26 cellular contexts compared by ENCODE assay signal in genomic region chr14:59355101-59355500, GRCh38.
DNase-seq lines count a peak whose midpoint lies in the region; ATAC-seq and TF ChIP-seq lines count a peak whose summit lies in the region.
"Had no signal": no experiment of that assay in that cellular context is flagged by ENCODE, and none has a peak within 500 bp of the region (broad histone marks: within the 10 kb centered on the region; RNA-seq: fewer than 3 reads in every experiment).

No MANE protein-coding gene starts in this region.

- H3K4me2 ChIP-seq in DOHH2 (ENCODE audit: low read length) (peak overlapping the region; percentile 99), OCI-LY7 (ENCODE audit: low read length) (peak overlapping the region; percentile 84)
- H3K4me2 ChIP-seq: GM23338 had no signal

- no TSS peak for BruUV-seq in OCI-LY7 (replicated peaks; lab: Mats Ljungman, UMichigan)

- no peaks in the 10 kb centered on the region for H3K9me3 ChIP-seq in DOHH2 (ENCODE audit: control insufficient read depth, insufficient read depth, low read length)
- H3K9me3 ChIP-seq in OCI-LY7 (ENCODE audit: low read length): no peaks in the 10 kb centered on the region
- H3K9me3 ChIP-seq in esophagus squamous epithelium: no peaks in the 10 kb centered on the region
- H3K9me3 ChIP-seq in sigmoid colon: no peaks in the 10 kb centered on the region
- H3K9me3 ChIP-seq in left lung: no peaks in the 10 kb centered on the region
- H3K9me3 ChIP-seq: pancreas, right lobe of liver, SJSA1 had no signal

- peaks cover 10% of the 10 kb centered on the region for H3K79me2 ChIP-seq in DOHH2 (ENCODE audit: control insufficient read depth, low read length)
- H3K79me2 ChIP-seq in OCI-LY7 (ENCODE audit: insufficient read depth, low read depth, low read length): peaks cover 4% of the 10 kb centered on the region; the same call in 1 of the 2 replicates

- TF ChIP-seq POLR2A in esophagus squamous epithelium (IDR thresholded peaks at IDR 0.05): no peak
- TF ChIP-seq POLR2A in sigmoid colon (IDR thresholded peaks at IDR 0.05): no peak

- peaks cover 53% of the 10 kb centered on the region for H3F3A ChIP-seq in DOHH2 (ENCODE audit: control insufficient read depth, insufficient read depth)

- no peak overlapping the region; the same call in 1 of the 2 replicates for H2AFZ ChIP-seq in OCI-LY7 (ENCODE audit: low read length)
- H2AFZ ChIP-seq: GM23338 had no signal

- 39% methylated on average over 3 of the region's 3 CpGs for WGBS in esophagus squamous epithelium, 2 donors
- 86 to 92% methylated on average over 3 of the region's 3 CpGs for WGBS in sigmoid colon, 2 donors

- intact Hi-C loops in OCI-LY7 (cut with micrococcal nuclease; ENCODE audit: unreplicated experiment) (loop anchor here (5.0 kb wide), 3 partner anchors 87 to 208 kb away; partner anchors contain the start of genes JKAMP and L3HYPDH), esophagus squamous epithelium (cut with DNase I) (no loop called here), sigmoid colon (cut with DNase I) (no loop called here), left lung (cut with DNase I) (no loop called here)

- ATAC-seq in left lung (no peak), GM21381 (IDR thresholded peaks at IDR 0.05; ENCODE audit: unreplicated experiment) (no peak), GM21723 (IDR thresholded peaks at IDR 0.05; ENCODE audit: unreplicated experiment) (no peak)
- ATAC-seq: activated CD4-positive, CD25-positive, alpha-beta regulatory T cell treated with anti-CD3 and anti-CD28 coated beads, Interleukin-2, amount 50 U/mL, for 24 hours; GM23338; K562; left lobe of liver; pancreas; right lobe of liver had no signal

- TF ChIP-seq EP300 in sigmoid colon (IDR thresholded peaks at IDR 0.05): no peak

- DNase-seq in OCI-LY7 (ENCODE audit: low spot score) (peak; percentile 61), esophagus squamous epithelium (lab: John Stamatoyannopoulos, UW) (no peak), sigmoid colon (no peak), left lung (no peak), caudate nucleus (lab: John Stamatoyannopoulos, UW) (no peak)
- DNase-seq: activated CD4-positive, alpha-beta memory T cell treated with anti-CD3 and anti-CD28 coated beads, Interleukin-2, amount 10 ng/mL, durations not matched to agents 7 days and 5 days; activated gamma-delta T cell treated with Interleukin-2 at 50 U/mL for 16 hours; activated T-cell treated with anti-CD3 and anti-CD28 coated beads, Interleukin-2, amount 50 U/mL, for 1 hour; central memory CD4-positive, alpha-beta T cell; DMS53; GDM1; NCI-H1417 treated with DMSO at 0.1 percent for 48 hours; NCI-H2107; NCI-H446; nephron progenitor cell; pancreas; right lobe of liver; substantia nigra had no signal

- H4K20me1 ChIP-seq in DOHH2 (ENCODE audit: control insufficient read depth, insufficient read depth, low read depth, low read length) (no peaks in the 10 kb centered on the region), OCI-LY7 (ENCODE audit: insufficient read depth, low read length) (no peaks in the 10 kb centered on the region)

- peak overlapping the region; percentile 21 for H3K4me3 ChIP-seq in DOHH2 (ENCODE audit: low read length)
- H3K4me3 ChIP-seq in OCI-LY7 (ENCODE audit: low read depth, low read length, poor library complexity, severe bottlenecking): no peak overlapping the region
- H3K4me3 ChIP-seq in esophagus squamous epithelium: no peak overlapping the region
- H3K4me3 ChIP-seq in sigmoid colon: no peak overlapping the region
- H3K4me3 ChIP-seq in left lung: no peak overlapping the region
- H3K4me3 ChIP-seq: GM23338, K562, pancreas, right lobe of liver, SJSA1 had no signal

- CTCF ChIA-PET in OCI-LY7 (lab: Charles Lee; ENCODE audit: unreplicated experiment): no interaction called here

- H3K36me3 ChIP-seq in DOHH2 (ENCODE audit: control insufficient read depth, low read length): peaks cover 59% of the 10 kb centered on the region
- H3K36me3 ChIP-seq in OCI-LY7 (ENCODE audit: insufficient read depth, low read length): peaks cover 68% of the 10 kb centered on the region
- H3K36me3 ChIP-seq in esophagus squamous epithelium: peaks cover 0 to 69% (median 0%) of the 10 kb centered on the region in 3 donors
- H3K36me3 ChIP-seq in sigmoid colon: peaks cover 2 to 78% (median 20%) of the 10 kb centered on the region in 4 donors
- peaks cover 0 to 44% of the 10 kb centered on the region in 2 donors for H3K36me3 ChIP-seq in left lung

- H3K27me3 ChIP-seq in DOHH2 (ENCODE audit: control insufficient read depth, low read length) (no peaks in the 10 kb centered on the region), esophagus squamous epithelium (no peaks in the 10 kb centered on the region), sigmoid colon (no peaks in the 10 kb centered on the region), left lung (no peaks in the 10 kb centered on the region)
- H3K27me3 ChIP-seq: pancreas, right lobe of liver, SJSA1 had no signal

- H3K4me1 ChIP-seq in DOHH2 (ENCODE audit: control insufficient read depth, low read length): peaks cover 73% of the 10 kb centered on the region
- peaks cover 75% of the 10 kb centered on the region for H3K4me1 ChIP-seq in OCI-LY7 (ENCODE audit: insufficient read depth, low read length, poor library complexity, severe bottlenecking)
- peaks cover 18 to 58% (median 38%) of the 10 kb centered on the region in 3 donors for H3K4me1 ChIP-seq in esophagus squamous epithelium
- H3K4me1 ChIP-seq in sigmoid colon: peaks cover 0 to 42% (median 39%) of the 10 kb centered on the region in 4 donors
- peaks cover 16 to 27% of the 10 kb centered on the region in 2 donors for H3K4me1 ChIP-seq in left lung

- TF ChIP-seq CTCF in DOHH2 (IDR thresholded peaks at IDR 0.05; ENCODE audit: low read depth, low read length, poor library complexity, severe bottlenecking) (peak; percentile 38), OCI-LY7 (conservative IDR thresholded peaks at IDR 0.05; ENCODE audit: low read length) (peak; percentile 65), esophagus squamous epithelium (IDR thresholded peaks at IDR 0.05) (no peak), sigmoid colon (IDR thresholded peaks at IDR 0.05) (no peak), left lung (IDR thresholded peaks at IDR 0.05) (no peak)

- no peaks in the 10 kb centered on the region for H3K9me2 ChIP-seq in DOHH2 (replicated peaks; ENCODE audit: control insufficient read depth, low read length)
- H3K9me2 ChIP-seq in OCI-LY7 (ENCODE audit: insufficient read depth, low read length): no peaks in the 10 kb centered on the region

- H3K27ac ChIP-seq in DOHH2 (ENCODE audit: low read depth, low read length) (peak overlapping the region; percentile 98), OCI-LY7 (ENCODE audit: low read depth, low read length, poor library complexity, severe bottlenecking) (peak overlapping the region; percentile 99), esophagus squamous epithelium (peak overlapping the region; percentile 58 to 76 (median 65)), sigmoid colon (peak overlapping the region; percentile 60 to 84 (median 68)), left lung (no peak overlapping the region), caudate nucleus (ENCODE audit: low read depth, low read length) (no peak overlapping the region)
- H3K27ac ChIP-seq: pancreas, right lobe of liver, SJSA1 had no signal

- POLR2A ChIA-PET in OCI-LY7 (lab: Charles Lee): no interaction called here

Comparison
In these comparisons a context has a peak if more than half of its experiments do, and no peak if none do; other contexts are left out.
1. H3K27ac ChIP-seq: peak in DOHH2 (single experiment), OCI-LY7 (single experiment), esophagus squamous epithelium (4 of 4) and sigmoid colon (4 of 4); none in left lung (0 of 2) and caudate nucleus (single experiment).
2. CTCF ChIP-seq: peak in DOHH2 (single experiment) and OCI-LY7 (single experiment); none in esophagus squamous epithelium (0 of 6), sigmoid colon (0 of 4) and left lung (0 of 2).